13 cellular contexts compared by ENCODE assay signal in genomic region chr22:38032681-38033521, GRCh38. TPM values are rescaled to one million over a fixed set of nuclear protein-coding genes. Genes with fewer than 3 reads are reported as not detected.
DNase-seq lines count a peak whose midpoint lies in the region; ATAC-seq and TF ChIP-seq lines count a peak whose summit lies in the region.
"Had no signal": no experiment of that assay in that cellular context is flagged by ENCODE, and none has a peak within 500 bp of the region (broad histone marks: within the 10 kb centered on the region; RNA-seq: fewer than 3 reads in every experiment).

No MANE protein-coding gene starts in this region.

- WGBS in esophagus squamous epithelium, 2 donors: 86 to 96% methylated on average over 4 to 7 of the region's 19 CpGs

- DNase-seq in EL (peak; percentile 88), NOMO-1 (lab: John Stamatoyannopoulos, UW; ENCODE audit: unreplicated experiment in 2 of 2) (peak; percentile 19 to 26), esophagus squamous epithelium (lab: John Stamatoyannopoulos, UW) (no peak), renal cortical epithelial cell (ENCODE audit: low read depth) (peak; percentile 63), NCI-H446 treated with DMSO at 0.1 percent for 48 hours (lab: John Stamatoyannopoulos, UW) (no peak)
- DNase-seq in activated CD8-positive, alpha-beta memory T cell treated with anti-CD3 and anti-CD28 coated beads, Interleukin-2, amount 50 U/mL, for 4 hours: no peak
- DNase-seq: activated CD8-positive, alpha-beta memory T cell treated with anti-CD3 and anti-CD28 coated beads for 24 hours; dermis blood vessel endothelial cell; NK-92 treated with Interleukin-12 subunit alpha and Interleukin-12 subunit beta, amount 100 ng/mL, for 24 hours; stimulated activated CD4-positive, alpha-beta T cell treated with anti-CD3 and anti-CD28 coated beads, Interleukin-2, amount 100 ng/mL, for 24 hours had no signal

- no peak for ATAC-seq in GM19395 (IDR thresholded peaks at IDR 0.05; ENCODE audit: unreplicated experiment)
- no peak for ATAC-seq in GM21576 (IDR thresholded peaks at IDR 0.05; ENCODE audit: unreplicated experiment)

- no peaks in the 10 kb centered on the region for H3K36me3 ChIP-seq in esophagus squamous epithelium

- H3K27me3 ChIP-seq in esophagus squamous epithelium: no peaks in the 10 kb centered on the region

- H3K4me3 ChIP-seq in esophagus squamous epithelium: no peak overlapping the region

- H3K9me3 ChIP-seq in esophagus squamous epithelium: no peaks in the 10 kb centered on the region

- no peak for TF ChIP-seq CTCF in esophagus squamous epithelium (IDR thresholded peaks at IDR 0.05)

- peak overlapping the region in 3 of 4 donors; percentile 44 to 81 (median 65) for H3K27ac ChIP-seq in esophagus squamous epithelium

- peaks cover 17 to 36% (median 20%) of the 10 kb centered on the region in 3 donors for H3K4me1 ChIP-seq in esophagus squamous epithelium

- TF ChIP-seq POLR2A in esophagus squamous epithelium (IDR thresholded peaks at IDR 0.05): no peak

- intact Hi-C loops in esophagus squamous epithelium (cut with DNase I): no loop called here

RNA-seq across cellular contexts. Expression of gene PICK1, which starts 24.3 kb away (rescaled TPM):
- total RNA-seq in esophagus squamous epithelium (10 to 100 TPM; 26.3 to 53.1 (median 31.2) TPM), renal cortical epithelial cell (46.9 and 52.0 TPM in 2 replicates)

RNA-seq across cellular contexts. Expression of gene SOX10, which starts 48.5 kb away (rescaled TPM):
- total RNA-seq in esophagus squamous epithelium: 1 to 10 TPM in 2 of 4 donors, under 1 TPM in 1, not detected in 1; 0.44 to 1.7 (median 1.5) TPM
- total RNA-seq in renal cortical epithelial cell: not detected in 2 replicates
- total RNA-seq: dermis blood vessel endothelial cell, mesenteric fat pad had no signal

RNA-seq across cellular contexts. Expression of gene SLC16A8, which starts 51.1 kb away (rescaled TPM):
- total RNA-seq in esophagus squamous epithelium: not detected
- total RNA-seq in renal cortical epithelial cell: not detected in 2 replicates
- total RNA-seq: dermis blood vessel endothelial cell, mesenteric fat pad had no signal

Comparison
In these comparisons a context has a peak if more than half of its experiments do, and no peak if none do; other contexts are left out.
1. DNase-seq: peak in EL (single experiment), NOMO-1 (2 of 2) and renal cortical epithelial cell (single experiment); none in esophagus squamous epithelium (single experiment), NCI-H446 treated with DMSO at 0.1 percent for 48 hours (single experiment) and activated CD8-positive, alpha-beta memory T cell treated with anti-CD3 and anti-CD28 coated beads, Interleukin-2, amount 50 U/mL, for 4 hours (single experiment).